In genomic region chr20:2385496-2385895, GRCh38 we compare ENCODE assay signal across 1 cellular context.
TF ChIP-seq lines count a peak whose summit lies in the region.

No MANE protein-coding gene starts in this region.

TF ChIP-seq in IMR-90, 13 proteins besides CTCF, POLR2A, EP300 and RAD21:
- TF ChIP-seq RFX5 (IDR thresholded peaks at IDR 0.05; ENCODE audit: low read depth, low read length) = no peak
- TF ChIP-seq CEBPB (IDR thresholded peaks at IDR 0.05; ENCODE audit: low read depth, low read length) = no peak
- no peak for TF ChIP-seq ELK1 (IDR thresholded peaks at IDR 0.05; ENCODE audit: borderline replicate concordance, low read depth, low read length)
- no peak for TF ChIP-seq BHLHE40 (IDR thresholded peaks at IDR 0.05; ENCODE audit: low read depth, low read length)
- no peak for TF ChIP-seq MAZ (IDR thresholded peaks at IDR 0.05; ENCODE audit: borderline replicate concordance, low read depth, low read length)
- TF ChIP-seq USF2 (IDR thresholded peaks at IDR 0.05; ENCODE audit: low read depth, low read length) = no peak
- no peak for TF ChIP-seq RCOR1 (IDR thresholded peaks at IDR 0.05; ENCODE audit: insufficient replicate concordance, low read length)
- no peak for TF ChIP-seq NFE2L2 (IDR thresholded peaks at IDR 0.05; ENCODE audit: low read depth, low read length)
- no peak for TF ChIP-seq SMC3 (IDR thresholded peaks at IDR 0.05; ENCODE audit: low read depth, low read length)
- no peak for TF ChIP-seq MAFK (IDR thresholded peaks at IDR 0.05; ENCODE audit: low read depth, low read length)
- no peak for TF ChIP-seq FOS (IDR thresholded peaks at IDR 0.05; ENCODE audit: low read depth, low read length)
